1 cellular context compared by ENCODE assay signal in the genomic region with DNA sequence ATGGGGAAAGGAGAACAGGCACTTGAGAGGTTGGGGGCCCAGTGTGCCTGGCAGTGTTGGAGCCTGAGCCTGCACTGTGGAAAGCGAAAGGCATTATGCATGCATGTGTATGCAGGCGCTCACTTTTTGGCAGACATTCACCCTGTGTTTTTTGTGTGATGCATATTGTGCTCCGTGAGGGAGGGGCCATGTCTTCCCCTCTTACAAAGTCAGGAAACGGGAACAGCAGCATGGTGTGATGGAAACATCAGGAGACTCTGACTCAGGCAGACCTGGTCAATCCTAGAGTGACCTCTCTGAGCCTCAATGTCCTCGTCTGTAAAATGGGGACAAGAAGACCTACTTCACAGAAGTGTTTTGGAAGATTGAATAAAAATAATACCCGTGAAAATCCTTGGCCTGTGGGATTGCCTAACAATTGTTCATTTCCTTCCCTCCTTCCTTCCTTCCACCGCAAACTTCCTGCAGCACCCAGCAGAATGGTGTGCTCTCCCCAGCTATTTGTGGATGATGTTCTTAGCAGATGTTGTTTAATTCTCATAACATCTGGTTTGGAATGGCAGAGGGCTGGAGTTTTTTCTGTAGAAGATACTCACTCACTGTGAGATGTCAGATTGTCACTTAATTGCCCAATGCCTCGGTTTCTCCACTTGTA.
TF ChIP-seq lines count a peak whose summit lies in the region.

No MANE protein-coding gene starts in this region.

TF ChIP-seq in endothelial cell of umbilical vein, 7 proteins besides CTCF, POLR2A, EP300 and RAD21 (continued from another document):
- TF ChIP-seq EZH2 (IDR thresholded peaks at IDR 0.05; ENCODE audit: borderline replicate concordance, low read depth, low read length, severe bottlenecking), result no peak
- no peak for TF ChIP-seq MYC (IDR thresholded peaks at IDR 0.05; ENCODE audit: low read depth, low read length)
- no peak for TF ChIP-seq GATA2 (IDR thresholded peaks at IDR 0.05; ENCODE audit: insufficient read depth, insufficient read length, low read depth, low read length)
- TF ChIP-seq JUN (IDR thresholded peaks at IDR 0.05; ENCODE audit: borderline replicate concordance, insufficient read depth, insufficient read length, low read depth), result no peak
- TF ChIP-seq POLR2AphosphoS5 (IDR thresholded peaks at IDR 0.05; ENCODE audit: insufficient read depth, low read depth, low read length), result no peak
